Comparison of ENCODE assay signal across 8 cellular contexts in the genomic region with DNA sequence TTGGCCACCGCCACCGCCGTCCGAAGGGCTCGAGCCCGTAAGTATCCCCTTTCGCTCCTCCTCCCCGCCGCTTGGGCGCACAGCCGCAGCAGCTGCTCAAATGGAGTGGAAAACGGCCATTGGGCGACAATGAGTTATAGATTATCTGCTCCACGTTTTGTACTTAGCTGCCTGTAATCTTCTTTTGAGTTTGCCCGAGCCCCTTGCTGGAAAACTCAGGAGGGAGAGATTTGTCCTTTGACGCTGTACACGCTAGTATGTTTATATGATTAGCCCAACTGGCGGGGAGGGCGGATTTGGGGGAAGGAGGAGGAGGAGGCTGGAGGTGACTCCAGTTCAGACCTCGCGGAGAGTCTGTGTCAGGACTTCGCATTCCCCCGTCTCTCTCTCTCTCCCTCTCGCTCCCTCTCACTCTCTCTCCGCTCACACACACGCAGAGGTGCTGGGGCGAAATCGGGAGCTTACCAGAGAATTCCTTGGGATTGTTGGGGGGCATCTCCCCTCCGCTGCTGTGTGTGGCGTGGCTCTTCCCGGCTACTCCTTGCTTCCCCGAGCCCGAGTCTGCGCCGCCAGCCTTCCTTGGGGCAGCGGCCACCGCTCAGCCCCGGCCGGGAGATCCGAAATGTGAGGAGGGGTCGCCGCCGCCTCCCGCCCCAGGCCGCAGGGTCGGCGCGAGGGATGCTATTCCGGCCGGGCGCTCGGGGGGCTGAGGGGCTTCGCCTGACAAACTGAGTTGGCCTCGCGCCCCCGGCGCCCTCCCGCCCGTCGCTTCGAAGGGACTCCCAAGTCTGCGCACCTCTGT. TPM values are rescaled to one million over a fixed set of nuclear protein-coding genes. Genes with fewer than 3 reads are reported as not detected.
DNase-seq lines count a peak whose midpoint lies in the region; ATAC-seq and TF ChIP-seq lines count a peak whose summit lies in the region.

No MANE protein-coding gene starts in this region.

- H3K4me1 ChIP-seq in thyroid gland, result peaks cover 0 to 21% of the 10 kb centered on the region in 2 donors

- H3K9me3 Mint-ChIP-seq in memory B cell (no peaks in the 10 kb centered on the region), natural killer cell (peaks cover 0 to 4% of the 10 kb centered on the region in 2 donors)

- H3K27ac Mint-ChIP-seq in memory B cell (no peak overlapping the region), natural killer cell (no peak overlapping the region)

- no peaks in the 10 kb centered on the region for H3K9me3 ChIP-seq in thyroid gland

- WGBS in thyroid gland, 2 donors, result 1 to 2% methylated on average over 32 to 61 of the region's 62 CpGs

- in situ Hi-C loops in SK-MEL-5 (cut with HindIII; ENCODE audit: low pct_unique_long_range_greater_than_20kb, low sequenced_read_pairs), result no loop called here

- no peaks in the 10 kb centered on the region for H3K27me3 ChIP-seq in thyroid gland

- TF ChIP-seq CTCF in epithelial cell of esophagus (IDR thresholded peaks at IDR 0.05; ENCODE audit: insufficient read depth, low read depth, low read length, missing control alignments) (no peak), thyroid gland (IDR thresholded peaks at IDR 0.05) (peak in 2 of 6 experiments; percentile 3 to 4), natural killer cell (IDR thresholded peaks at IDR 0.05) (no peak)

- DNase-seq in 8988T, result peak; percentile 42
- DNase-seq in M059J (ENCODE audit: low read depth), result peak; percentile 68
- DNase-seq in SK-MEL-5 (ENCODE audit: low read depth, low spot score), result peak; percentile 34
- peak; percentile 94 for DNase-seq in epithelial cell of esophagus (ENCODE audit: low read depth)
- DNase-seq in memory B cell (ENCODE audit: low spot score in 2 of 2), result no peak
- DNase-seq in thyroid gland, result peak; percentile 88
- DNase-seq in natural killer cell, result no peak

- TF ChIP-seq POLR2A in thyroid gland (IDR thresholded peaks at IDR 0.05), result peak in 1 of 2 donors; percentile 78

- H3K4me3 Mint-ChIP-seq in memory B cell, result peak overlapping the region; percentile 32
- no peak overlapping the region for H3K4me3 Mint-ChIP-seq in natural killer cell

- peaks cover 4% of the 10 kb centered on the region for H3K4me1 Mint-ChIP-seq in memory B cell
- H3K4me1 Mint-ChIP-seq in natural killer cell, result no peaks in the 10 kb centered on the region

- H3K4me3 ChIP-seq in epithelial cell of esophagus (ENCODE audit: low read length), result peak overlapping the region; percentile 71
- peak overlapping the region; percentile 79 to 93 (median 88) for H3K4me3 ChIP-seq in thyroid gland (replicated peaks in 1 of 3)

- H3K36me3 Mint-ChIP-seq in memory B cell, result no peaks in the 10 kb centered on the region
- no peaks in the 10 kb centered on the region for H3K36me3 Mint-ChIP-seq in natural killer cell

- intact Hi-C loops in thyroid gland (cut with DNase I) (no loop called here), natural killer cell (cut with micrococcal nuclease) (no loop called here)

- no peaks in the 10 kb centered on the region for H3K36me3 ChIP-seq in thyroid gland

- peaks cover 10% of the 10 kb centered on the region for H3K27me3 Mint-ChIP-seq in memory B cell
- peaks cover 28 to 29% of the 10 kb centered on the region in 2 donors for H3K27me3 Mint-ChIP-seq in natural killer cell (ENCODE audit: low read depth in 2 of 2)

- peak; percentile 59 for ATAC-seq in GM18511 (IDR thresholded peaks at IDR 0.05; ENCODE audit: unreplicated experiment)
- no peak for ATAC-seq in memory B cell (ENCODE audit: low read depth)
- ATAC-seq in natural killer cell, result no peak

- H3K27ac ChIP-seq in thyroid gland, result peak overlapping the region; percentile 98 to 99 (median 99)

RNA-seq across cellular contexts. Expression of a gene that starts 0.5 kb away (rescaled TPM):
- 0.94 and 4.0 TPM in 2 replicates for total RNA-seq in M059J (2014; rRNA removed; shearing (Covaris generic))
- total RNA-seq in SK-MEL-5 (2014; rRNA removed; shearing (Covaris generic)), result 0.11 and 0.43 TPM in 2 replicates
- 1.9 and 5.1 TPM in 2 replicates for polyA plus RNA-seq in SK-MEL-5 (2015; cell fraction: cytosol; rRNA removed)
- 4.9 and 7.3 TPM in 2 replicates for polyA plus RNA-seq in SK-MEL-5 (2015; cell fraction: nucleus; rRNA removed)
- total RNA-seq in thyroid gland, result 100 to 1,000 TPM; 110 to 180 (median 154) TPM
- not detected for total RNA-seq in natural killer cell

Comparison
In these comparisons a context has a peak if more than half of its experiments do, and no peak if none do; other contexts are left out.
1. DNase-seq: peak in 8988T (single experiment), M059J (single experiment), SK-MEL-5 (single experiment), epithelial cell of esophagus (single experiment) and thyroid gland (2 of 2); none in memory B cell (0 of 2) and natural killer cell (single experiment).
2. RNA of a gene that starts 0.5 kb away (total RNA-seq): 110 to 180 TPM in thyroid gland; 0.94 to 4.0 TPM in M059J, 0.11 to 0.43 TPM in SK-MEL-5 and not detected in natural killer cell; every median in the first group is over 10 times any median in the second.